22 cellular contexts compared by ENCODE assay signal in genomic region chr4:11565213-11565612, GRCh38.
"Had no signal": no experiment of that assay in that cellular context is flagged by ENCODE, and none has a peak within 500 bp of the region (broad histone marks: within the 10 kb centered on the region; RNA-seq: fewer than 3 reads in every experiment).

No MANE protein-coding gene starts in this region.

- H3K27ac Mint-ChIP-seq: immature natural killer cell; naive thymus-derived CD8-positive, alpha-beta T cell; nephron progenitor cell; stimulated activated naive CD8-positive, alpha-beta T cell treated with anti-CD3 and anti-CD28 coated beads, Interleukin-15, Interleukin-2, amounts not matched to agents 100 ng/mL and 50 ng/mL, for 24 hours had no signal

- ATAC-seq: left colon; lower lobe of right lung; naive thymus-derived CD8-positive, alpha-beta T cell; sciatic nerve; upper lobe of right lung had no signal

- H3K27me3 ChIP-seq: dorsolateral prefrontal cortex, right atrium auricular region, suprapubic skin, transverse colon, upper lobe of right lung, uterus had no signal

- H3K4me1 ChIP-seq: left ventricle myocardium inferior, lower lobe of right lung, prostate gland, right atrium auricular region, suprapubic skin, upper lobe of right lung, uterus had no signal

- H3K9me3 ChIP-seq: left ventricle myocardium inferior, lower lobe of right lung, prostate gland, right atrium auricular region, suprapubic skin, transverse colon, upper lobe of right lung, uterus had no signal

- H3K4me3 ChIP-seq: dorsolateral prefrontal cortex, left ventricle myocardium inferior, lower lobe of right lung, prostate gland, right atrium auricular region, smooth muscle cell, suprapubic skin, transverse colon, upper lobe of right lung, uterus had no signal

- H3K4me1 Mint-ChIP-seq: immature natural killer cell; naive thymus-derived CD8-positive, alpha-beta T cell; nephron progenitor cell had no signal

- H3K27me3 Mint-ChIP-seq: stimulated activated naive CD8-positive, alpha-beta T cell treated with anti-CD3 and anti-CD28 coated beads, Interleukin-15, Interleukin-2, amounts not matched to agents 100 ng/mL and 50 ng/mL, for 24 hours had no signal

- H3K36me3 ChIP-seq: left ventricle myocardium inferior, lower lobe of right lung, prostate gland, right atrium auricular region, suprapubic skin, transverse colon, upper lobe of right lung, uterus had no signal

- H3K4me3 Mint-ChIP-seq: immature natural killer cell; naive thymus-derived CD8-positive, alpha-beta T cell; nephron progenitor cell; stimulated activated naive CD8-positive, alpha-beta T cell treated with anti-CD3 and anti-CD28 coated beads, Interleukin-15, Interleukin-2, amounts not matched to agents 100 ng/mL and 50 ng/mL, for 24 hours had no signal

- H3K36me3 Mint-ChIP-seq: immature natural killer cell had no signal

- H3K4me2 ChIP-seq: smooth muscle cell had no signal

- H3K27ac ChIP-seq: dorsolateral prefrontal cortex, left ventricle myocardium inferior, lower lobe of right lung, prostate gland, right atrium auricular region, suprapubic skin, transverse colon, upper lobe of right lung, uterus had no signal

- DNase-seq: dorsolateral prefrontal cortex; effector CD4-positive, alpha-beta T cell; hypothalamus; immature natural killer cell; islet precursor cell; kidney glomerular epithelial cell; left colon; left ventricle myocardium inferior; lower lobe of right lung; naive thymus-derived CD8-positive, alpha-beta T cell; nephron progenitor cell; nucleus accumbens; stimulated activated CD8-positive, alpha-beta memory T cell treated with anti-CD3 and anti-CD28 coated beads, Interleukin-4, amount 100 ng/mL, for 48 hours; transverse colon; upper lobe of right lung; uterus had no signal
